11 cellular contexts compared by ENCODE assay signal in genomic region chr6:92044312-92044711, GRCh38.
"Had no signal": no experiment of that assay in that cellular context is flagged by ENCODE, and none has a peak within 500 bp of the region (broad histone marks: within the 10 kb centered on the region; RNA-seq: fewer than 3 reads in every experiment).

No MANE protein-coding gene starts in this region.

- DNase-seq: GM23248, GOT3, H7, HFFc6, IMR-90, KG1 had no signal

- H3K27ac ChIP-seq: GM23248, HL-60 had no signal

- ATAC-seq: HCT116, HepG2, K562 had no signal

- H3K4me3 ChIP-seq: GM23248, HAP-1, K562 had no signal

- H3K9me3 ChIP-seq: HAP-1 had no signal

- H3K36me3 ChIP-seq: HAP-1 had no signal

- H3K4me1 ChIP-seq: HAP-1 had no signal
